7 cellular contexts compared by ENCODE assay signal in the genomic region with DNA sequence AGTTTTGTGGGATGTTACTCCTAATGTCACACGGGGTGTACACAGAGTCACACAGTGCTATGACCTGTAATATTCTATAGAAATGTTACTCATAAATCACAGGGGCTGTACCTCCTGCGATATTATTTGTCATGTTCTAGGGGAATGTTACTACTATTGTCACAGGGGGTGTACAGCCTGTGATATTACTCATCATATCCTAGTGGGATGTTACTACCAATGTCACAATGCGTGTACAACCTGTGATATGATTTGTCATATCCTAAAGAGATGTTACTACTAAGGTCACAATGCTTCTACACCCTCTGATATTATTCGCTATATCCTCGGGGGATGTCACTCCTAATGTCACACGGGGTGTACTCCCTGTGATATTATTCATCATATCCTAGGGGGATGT.
"Had no signal": no experiment of that assay in that cellular context is flagged by ENCODE, and none has a peak within 500 bp of the region (broad histone marks: within the 10 kb centered on the region; RNA-seq: fewer than 3 reads in every experiment).

No MANE protein-coding gene starts in this region.

- DNase-seq: GDM1, GF-D8 had no signal

- FAIRE-seq: G401.6, GM12891, GM12892, GM18507, GM19239 had no signal
